Comparison of ENCODE assay signal across 8 cellular contexts in the genomic region with DNA sequence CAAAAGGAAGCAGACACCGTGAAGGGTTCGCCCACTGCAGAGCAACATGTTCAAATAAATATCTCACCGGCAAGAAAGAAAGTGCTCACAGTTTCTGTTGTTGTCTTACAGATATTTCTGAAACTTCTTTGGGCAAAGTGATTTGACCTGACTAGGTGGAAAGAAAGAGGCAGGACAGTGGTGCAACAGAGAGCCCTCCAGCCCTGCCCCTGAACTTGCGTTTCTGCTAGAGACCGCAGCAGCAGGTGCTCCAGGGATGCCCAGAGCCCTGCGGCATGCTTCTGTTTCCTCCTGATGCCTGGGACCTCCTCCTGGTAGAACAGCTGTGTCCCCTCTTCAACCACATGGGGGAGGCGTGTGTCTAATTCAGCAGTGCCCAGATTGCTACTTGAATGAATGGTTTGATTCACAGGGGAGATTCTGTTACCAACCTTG.
DNase-seq lines count a peak whose midpoint lies in the region; ATAC-seq and TF ChIP-seq lines count a peak whose summit lies in the region.

No MANE protein-coding gene starts in this region.

- WGBS in trophoblast cell (ENCODE audit: extremely low coverage, insufficient coverage, insufficient read length), result no CpG with 5 or more reads among the region's 7 CpGs

- no peak overlapping the region for H3K23ac ChIP-seq in trophoblast cell (ENCODE audit: low read length)

- H3K9ac ChIP-seq in trophoblast cell (ENCODE audit: low read length), result no peak overlapping the region

- H2AK5ac ChIP-seq in trophoblast cell (ENCODE audit: low read length), result no peak overlapping the region

- ATAC-seq in GM19351 (IDR thresholded peaks at IDR 0.05; ENCODE audit: unreplicated experiment) (peak; percentile 56), lower lobe of right lung (no peak), HG02623 (IDR thresholded peaks at IDR 0.05; ENCODE audit: unreplicated experiment) (no peak), GM18858 (IDR thresholded peaks at IDR 0.05; ENCODE audit: unreplicated experiment) (no peak)
- peak; percentile 70 to 71 for ATAC-seq in activated naive CD4-positive, alpha-beta T cell treated with anti-CD3 and anti-CD28 coated beads, Interleukin-2, amount 50 U/mL, for 72 hours

- H4K91ac ChIP-seq in trophoblast cell (ENCODE audit: low read depth, low read length), result no peak overlapping the region

- H3K79me2 ChIP-seq in trophoblast cell (ENCODE audit: control insufficient read depth, insufficient read depth, low read length, poor library complexity), result no peaks in the 10 kb centered on the region

- H4K8ac ChIP-seq in trophoblast cell (ENCODE audit: low read depth, low read length), result no peak overlapping the region

- peak overlapping the region in 1 of 2 donors; percentile 59 for H3K27ac Mint-ChIP-seq in activated naive CD4-positive, alpha-beta T cell treated with anti-CD3 and anti-CD28 coated beads, Interleukin-2, amount 50 U/mL, for 72 hours

- TF ChIP-seq CTCF in AG09309 (IDR thresholded peaks at IDR 0.05; ENCODE audit: control insufficient read depth, insufficient read depth, low read depth, low read length, missing control alignments) (peak; percentile 64), lower lobe of right lung (IDR thresholded peaks at IDR 0.05) (peak; percentile 27)

- no peaks in the 10 kb centered on the region for H3K9me3 ChIP-seq in lower lobe of right lung
- peaks cover 1% of the 10 kb centered on the region for H3K9me3 ChIP-seq in trophoblast cell (ENCODE audit: insufficient read depth, low read depth, low read length)

- H3K4ac ChIP-seq in trophoblast cell (ENCODE audit: low read depth, low read length), result no peak overlapping the region

- H3K14ac ChIP-seq in trophoblast cell (ENCODE audit: low read length), result no peak overlapping the region

- H3K18ac ChIP-seq in trophoblast cell (ENCODE audit: low read length), result no peak overlapping the region

- H3K4me1 ChIP-seq in lower lobe of right lung (peaks cover 5% of the 10 kb centered on the region), trophoblast cell (ENCODE audit: control insufficient read depth in 1 of 2, insufficient read depth in 2 of 2, low read length in 2 of 2) (no peaks in the 10 kb centered on the region)

- no peak overlapping the region for H2BK12ac ChIP-seq in trophoblast cell (ENCODE audit: low read length)

- no peak overlapping the region for H2BK120ac ChIP-seq in trophoblast cell (ENCODE audit: insufficient read depth, low read length, poor library complexity)

- no peaks in the 10 kb centered on the region for H3K36me3 Mint-ChIP-seq in activated naive CD4-positive, alpha-beta T cell treated with anti-CD3 and anti-CD28 coated beads, Interleukin-2, amount 50 U/mL, for 72 hours

- no peak overlapping the region for H4K12ac ChIP-seq in trophoblast cell (ENCODE audit: low read depth, low read length)

- H3K9me3 Mint-ChIP-seq in activated naive CD4-positive, alpha-beta T cell treated with anti-CD3 and anti-CD28 coated beads, Interleukin-2, amount 50 U/mL, for 72 hours, result no peaks in the 10 kb centered on the region

- H3K27ac ChIP-seq in lower lobe of right lung, result no peak overlapping the region
- no peak overlapping the region for H3K27ac ChIP-seq in trophoblast cell (ENCODE audit: low read depth, low read length)

- no peaks in the 10 kb centered on the region for H3K79me1 ChIP-seq in trophoblast cell (ENCODE audit: low read length)

- no peak for DNase-seq in AG09309 (ENCODE audit: low read depth)
- DNase-seq in NCI-H2171 treated with DMSO at 0.1 percent for 48 hours (lab: John Stamatoyannopoulos, UW), result peak; percentile 48
- no peak for DNase-seq in activated naive CD4-positive, alpha-beta T cell treated with anti-CD3 and anti-CD28 coated beads, Interleukin-2, amount 50 U/mL, for 72 hours (ENCODE audit: low spot score in 2 of 2)
- DNase-seq in lower lobe of right lung, result no peak
- no peak for DNase-seq in trophoblast cell

- no peak overlapping the region for H2BK5ac ChIP-seq in trophoblast cell (ENCODE audit: low read depth, low read length, poor library complexity)

- no peak overlapping the region for H2AFZ ChIP-seq in trophoblast cell (ENCODE audit: insufficient read depth, low read length, poor library complexity)

- H3K4me2 ChIP-seq in trophoblast cell (ENCODE audit: low read length), result no peak overlapping the region

- intact Hi-C loops in lower lobe of right lung (cut with DNase I), result no loop called here

- no peak overlapping the region for H3K4me3 ChIP-seq in AG09309 (ENCODE audit: control insufficient read depth, low read depth, low read length)
- no peak overlapping the region for H3K4me3 ChIP-seq in lower lobe of right lung
- no peak overlapping the region for H3K4me3 ChIP-seq in trophoblast cell (ENCODE audit: low read depth, low read length)

- H3K36me3 ChIP-seq in lower lobe of right lung (peaks cover 8% of the 10 kb centered on the region), trophoblast cell (ENCODE audit: control insufficient read depth in 1 of 2, insufficient read depth in 2 of 2, low read length in 2 of 2) (no peaks in the 10 kb centered on the region)

- H3K27me3 ChIP-seq in lower lobe of right lung (ENCODE audit: low read depth) (no peaks in the 10 kb centered on the region), trophoblast cell (ENCODE audit: insufficient read depth, low read length) (no peaks in the 10 kb centered on the region)

Comparison
In these comparisons a context has a peak if more than half of its experiments do, and no peak if none do; other contexts are left out.
1. ATAC-seq: peak in GM19351 (single experiment) and activated naive CD4-positive, alpha-beta T cell treated with anti-CD3 and anti-CD28 coated beads, Interleukin-2, amount 50 U/mL, for 72 hours (2 of 2); none in lower lobe of right lung (0 of 2), HG02623 (single experiment) and GM18858 (single experiment).